Comparison of ENCODE assay signal across 26 cellular contexts in the genomic region with DNA sequence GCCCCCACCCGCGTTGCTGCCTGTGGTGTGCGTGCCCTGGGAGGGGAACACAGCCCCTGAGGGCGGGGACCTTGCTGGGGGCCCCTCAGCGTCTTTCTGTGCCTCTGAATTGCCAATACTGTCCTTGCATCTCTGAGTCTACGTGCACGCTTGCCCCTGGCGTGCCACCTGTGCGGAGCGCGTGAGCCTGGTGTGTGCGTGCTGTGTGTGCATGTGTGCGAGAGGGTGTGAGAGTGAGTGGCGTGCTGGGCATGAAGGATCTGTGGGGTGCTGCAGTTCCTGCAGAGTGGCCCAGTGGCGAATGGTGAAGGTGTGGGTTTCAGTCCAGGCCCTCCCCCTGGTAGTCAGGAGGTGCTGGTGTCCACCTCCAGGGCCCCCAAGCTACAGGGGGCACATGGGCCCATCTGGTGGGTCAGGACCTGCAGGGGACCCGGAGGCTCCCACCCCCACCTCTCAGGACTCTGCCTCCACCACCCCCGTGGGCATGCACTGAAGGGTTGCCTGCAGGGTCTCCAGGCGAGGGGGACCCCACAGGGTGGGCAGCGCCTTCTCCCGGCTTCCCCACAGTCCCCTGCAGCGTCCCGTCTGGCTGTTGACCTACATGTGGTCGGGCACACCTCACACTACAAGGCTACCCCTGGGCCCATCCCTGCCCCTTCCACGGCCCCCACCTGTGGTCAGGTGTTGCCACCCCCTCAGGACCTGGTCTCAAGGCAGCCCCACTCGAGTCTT. TPM values are rescaled to one million over a fixed set of nuclear protein-coding genes. Genes with fewer than 3 reads are reported as not detected.
DNase-seq lines count a peak whose midpoint lies in the region; ATAC-seq, FAIRE-seq and TF ChIP-seq lines count a peak whose summit lies in the region.
"Had no signal": no experiment of that assay in that cellular context is flagged by ENCODE, and none has a peak within 500 bp of the region (broad histone marks: within the 10 kb centered on the region; RNA-seq: fewer than 3 reads in every experiment).

No MANE protein-coding gene starts in this region.

- TF ChIP-seq POLR2A in breast epithelium (IDR thresholded peaks at IDR 0.05) (no peak), endothelial cell of umbilical vein (IDR thresholded peaks at IDR 0.05; ENCODE audit: low read depth, low read length) (no peak), uterus (IDR thresholded peaks at IDR 0.05) (no peak)

- no peak overlapping the region for H3K9ac ChIP-seq in SK-N-MC (ENCODE audit: insufficient read length)
- H3K9ac ChIP-seq in endothelial cell of umbilical vein (replicated peaks; ENCODE audit: extremely low read depth, insufficient read depth, low read length) = no peak overlapping the region
- H3K9ac ChIP-seq: KMS-11 had no signal

- no peaks in the 10 kb centered on the region for H3K27me3 Mint-ChIP-seq in MCF 10A (ENCODE audit: insufficient read depth, unreplicated experiment)
- H3K27me3 Mint-ChIP-seq in activated CD8-positive, alpha-beta T cell treated with anti-CD3 and anti-CD28 coated beads, Interleukin-2, amount 10 ng/mL, durations not matched to agents 7 days and 5 days (ENCODE audit: low read depth) = no peaks in the 10 kb centered on the region

- no peak overlapping the region for H2AFZ ChIP-seq in endothelial cell of umbilical vein (ENCODE audit: low read depth, low read length)

- H3K27ac ChIP-seq in breast epithelium (no peak overlapping the region), SK-N-MC (no peak overlapping the region), endothelial cell of umbilical vein (ENCODE audit: insufficient read depth, low read depth, low read length) (no peak overlapping the region), uterus (no peak overlapping the region)
- H3K27ac ChIP-seq: 22Rv1, C4-2B, KMS-11 had no signal

- no peak for ATAC-seq in activated CD8-positive, alpha-beta T cell treated with anti-CD3 and anti-CD28 coated beads, Interleukin-2, amount 10 ng/mL, durations not matched to agents 7 days and 5 days
- ATAC-seq: HCT116, Panc1, SK-N-SH treated with all-trans-retinoic acid at 6 μM for 48 hours had no signal

- no peak overlapping the region for H3K4me3 Mint-ChIP-seq in MCF 10A (ENCODE audit: unreplicated experiment)
- H3K4me3 Mint-ChIP-seq in activated CD8-positive, alpha-beta T cell treated with anti-CD3 and anti-CD28 coated beads, Interleukin-2, amount 10 ng/mL, durations not matched to agents 7 days and 5 days = no peak overlapping the region

- FAIRE-seq in endothelial cell of umbilical vein (lab: Jason Lieb, UNC) (no peak), urothelium cell line (lab: Jason Lieb, UNC) (peak; percentile 37)
- FAIRE-seq: GM12892, HTR-8/SVneo had no signal

- no peaks in the 10 kb centered on the region for H3K9me3 Mint-ChIP-seq in MCF 10A (ENCODE audit: unreplicated experiment)
- H3K9me3 Mint-ChIP-seq in activated CD8-positive, alpha-beta T cell treated with anti-CD3 and anti-CD28 coated beads, Interleukin-2, amount 10 ng/mL, durations not matched to agents 7 days and 5 days (ENCODE audit: insufficient read depth) = no peaks in the 10 kb centered on the region

- no peak overlapping the region for H3K4me2 ChIP-seq in endothelial cell of umbilical vein (ENCODE audit: insufficient read depth, low read length)
- H3K4me2 ChIP-seq: KMS-11 had no signal

- DNase-seq in MCF 10A (ENCODE audit: unreplicated experiment) (no peak), breast epithelium (ENCODE audit: low spot score in 2 of 2) (no peak), SK-N-MC (ENCODE audit: low read depth, low spot score) (no peak), endothelial cell of umbilical vein (ENCODE audit: low read depth, low spot score) (no peak), urothelium cell line (ENCODE audit: low spot score) (no peak), uterus (no peak), AML-193 (lab: John Stamatoyannopoulos, UW) (no peak)
- no peak for DNase-seq in activated CD8-positive, alpha-beta T cell treated with anti-CD3 and anti-CD28 coated beads, Interleukin-2, amount 10 ng/mL, durations not matched to agents 7 days and 5 days
- DNase-seq: GOT3; IMR-90; NCI-H1105; NCI-H146; NCI-H2029 treated with DMSO at 0.1 percent for 48 hours; NCI-H345; NCI-H524; NCI-H774; NK-92 treated with Interleukin-12 subunit alpha and Interleukin-12 subunit beta, amount 100 ng/mL, for 24 hours; SIG-M5 had no signal

- CTCF ChIA-PET in MCF 10A (lab: Yijun Ruan, JAX) (no interaction called here), endothelial cell of umbilical vein (lab: Charles Lee) (no interaction called here)
- CTCF ChIA-PET in activated CD8-positive, alpha-beta T cell treated with anti-CD3 and anti-CD28 coated beads, Interleukin-2, amount 10 ng/mL, durations not matched to agents 7 days and 5 days (lab: Charles Lee) = no interaction called here

- POLR2A ChIA-PET in MCF 10A (lab: Yijun Ruan, JAX) = no interaction called here
- POLR2A ChIA-PET in endothelial cell of umbilical vein (lab: Charles Lee) = no interaction called here
- POLR2A ChIA-PET in activated CD8-positive, alpha-beta T cell treated with anti-CD3 and anti-CD28 coated beads, Interleukin-2, amount 10 ng/mL, durations not matched to agents 7 days and 5 days (lab: Charles Lee) = no interaction called here

- H3K27me3 ChIP-seq in breast epithelium (no peaks in the 10 kb centered on the region), endothelial cell of umbilical vein (ENCODE audit: control insufficient read depth in 2 of 2, insufficient read depth in 2 of 2, low read length in 2 of 2) (peaks cover 0 to 10% of the 10 kb centered on the region in 2 experiments), uterus (no peaks in the 10 kb centered on the region)

- H3K4me1 ChIP-seq in breast epithelium (peaks cover 0 to 13% of the 10 kb centered on the region in 2 donors), endothelial cell of umbilical vein (ENCODE audit: control insufficient read depth, extremely low read depth, insufficient read depth, low read length) (peaks cover 12% of the 10 kb centered on the region), uterus (peaks cover 0 to 13% of the 10 kb centered on the region in 2 donors)

- no peak overlapping the region for H3K4me3 ChIP-seq in breast epithelium
- peak overlapping the region; percentile 4; the same call in 1 of the 2 replicates for H3K4me3 ChIP-seq in SK-N-MC
- H3K4me3 ChIP-seq in endothelial cell of umbilical vein (replicated peaks in 1 of 3; ENCODE audit: insufficient read depth in 1 of 3, low read depth in 1 of 3, low read length in 3 of 3) = no peak overlapping the region
- H3K4me3 ChIP-seq in uterus = no peak overlapping the region

- no peaks in the 10 kb centered on the region for H4K20me1 ChIP-seq in endothelial cell of umbilical vein (replicated peaks; ENCODE audit: control insufficient read depth, extremely low read depth, insufficient read depth, low read length)

- TF ChIP-seq CTCF in MCF 10A (IDR thresholded peaks at IDR 0.05; ENCODE audit: unreplicated experiment) (no peak), breast epithelium (IDR thresholded peaks at IDR 0.05) (no peak), endothelial cell of umbilical vein (IDR thresholded peaks at IDR 0.05; ENCODE audit: extremely low read depth in 1 of 2, insufficient read depth in 1 of 2, low read depth in 1 of 2, low read length in 2 of 2) (no peak), uterus (IDR thresholded peaks at IDR 0.05) (no peak)

- no peaks in the 10 kb centered on the region for H3K36me3 ChIP-seq in breast epithelium
- H3K36me3 ChIP-seq in SK-N-MC (ENCODE audit: insufficient read depth, low read length) = peaks cover 10% of the 10 kb centered on the region; the same call in 1 of the 2 replicates
- H3K36me3 ChIP-seq in endothelial cell of umbilical vein (ENCODE audit: control insufficient read depth in 2 of 2, extremely low read depth in 1 of 2, insufficient read depth in 2 of 2, low read length in 2 of 2) = peaks cover 0 to 5% of the 10 kb centered on the region in 2 experiments
- H3K36me3 ChIP-seq in uterus = no peaks in the 10 kb centered on the region

- H3K27ac Mint-ChIP-seq in MCF 10A (ENCODE audit: low read depth, unreplicated experiment) = no peak overlapping the region
- H3K27ac Mint-ChIP-seq in activated CD8-positive, alpha-beta T cell treated with anti-CD3 and anti-CD28 coated beads, Interleukin-2, amount 10 ng/mL, durations not matched to agents 7 days and 5 days = no peak overlapping the region

- peaks cover 12% of the 10 kb centered on the region for H3K36me3 Mint-ChIP-seq in MCF 10A (ENCODE audit: insufficient read depth, unreplicated experiment)
- peaks cover 4% of the 10 kb centered on the region for H3K36me3 Mint-ChIP-seq in activated CD8-positive, alpha-beta T cell treated with anti-CD3 and anti-CD28 coated beads, Interleukin-2, amount 10 ng/mL, durations not matched to agents 7 days and 5 days (ENCODE audit: low read depth)

- dilution Hi-C loops in endothelial cell of umbilical vein (cut with MboI; ENCODE audit: extremely low pct_ligation_motif_present, low sequenced_read_pairs) = no loop called here

- intact Hi-C loops in MCF 10A (cut with micrococcal nuclease) = no loop called here
- intact Hi-C loops in breast epithelium (cut with DNase I; ENCODE audit: low total_unique reads) = no loop called here
- intact Hi-C loops in endothelial cell of umbilical vein (cut with micrococcal nuclease) = no loop called here
- intact Hi-C loops in uterus (cut with DNase I; ENCODE audit: low total_unique reads) = no loop called here

- H3K9me3 ChIP-seq in breast epithelium = no peaks in the 10 kb centered on the region
- H3K9me3 ChIP-seq in SK-N-MC (ENCODE audit: low read depth, low read length) = no peaks in the 10 kb centered on the region
- H3K9me3 ChIP-seq in endothelial cell of umbilical vein (replicated peaks; ENCODE audit: control insufficient read depth, insufficient read depth, low read length) = no peaks in the 10 kb centered on the region
- H3K9me3 ChIP-seq in uterus = peaks cover 0 to 2% of the 10 kb centered on the region in 2 donors

- no peaks in the 10 kb centered on the region for H3K9me1 ChIP-seq in endothelial cell of umbilical vein (replicated peaks; ENCODE audit: control insufficient read depth, extremely low read depth, insufficient read depth, low read length)

- BruUV-seq in MCF 10A (replicated peaks; lab: Mats Ljungman, UMichigan) (TSS peak; percentile 50), endothelial cell of umbilical vein (replicated peaks; lab: Mats Ljungman, UMichigan) (TSS peak; percentile 49)

- H3K4me1 Mint-ChIP-seq in MCF 10A (ENCODE audit: insufficient read depth, unreplicated experiment) = peaks cover 3% of the 10 kb centered on the region
- H3K4me1 Mint-ChIP-seq in activated CD8-positive, alpha-beta T cell treated with anti-CD3 and anti-CD28 coated beads, Interleukin-2, amount 10 ng/mL, durations not matched to agents 7 days and 5 days (ENCODE audit: low read depth) = peaks cover 15% of the 10 kb centered on the region

- H3K79me2 ChIP-seq in endothelial cell of umbilical vein (ENCODE audit: control insufficient read depth, insufficient read depth, low read length) = peaks cover 9% of the 10 kb centered on the region

RNA-seq across cellular contexts. Expression of gene FBRSL1, which starts 21.0 kb away (rescaled TPM):
- total RNA-seq in MCF 10A (2022) (47.4 and 48.8 TPM in 2 replicates), breast epithelium (1 to 10 TPM; 3.5 to 9.8 (median 7.2) TPM), endothelial cell of umbilical vein (75.5 and 79.8 TPM in 2 replicates), uterus (10 to 100 TPM in 2 of 4 donors, 1 to 10 TPM in 2; 2.9 to 59.1 (median 31.8) TPM)
- polyA plus RNA-seq in endothelial cell of umbilical vein = 10.2 and 19.3 TPM in 2 replicates
- polyA plus RNA-seq in endothelial cell of umbilical vein (2011; cell fraction: cytosol; rRNA removed) = 11.1 and 20.9 TPM in 2 replicates
- 30.5 and 90.9 TPM in 2 replicates for polyA plus RNA-seq in endothelial cell of umbilical vein (2011; cell fraction: nucleus; rRNA removed)
- polyA plus RNA-seq in endothelial cell of umbilical vein (2012) = 39.6 and 65.2 TPM in 2 replicates
- 3.4 and 4.2 TPM in 2 replicates for polyA minus RNA-seq in endothelial cell of umbilical vein
- polyA minus RNA-seq in endothelial cell of umbilical vein (2011; cell fraction: cytosol; rRNA and poly(A)+ RNA removed) = 44.8 TPM
- polyA minus RNA-seq in endothelial cell of umbilical vein (2011; cell fraction: nucleus; rRNA and poly(A)+ RNA removed) = 7.9 and 13.7 TPM in 2 replicates
- 10 to 100 TPM; 51.2 to 58.5 TPM for total RNA-seq in activated CD8-positive, alpha-beta T cell treated with anti-CD3 and anti-CD28 coated beads, Interleukin-2, amount 10 ng/mL, durations not matched to agents 7 days and 5 days
